1 cellular context compared by ENCODE assay signal in genomic region chr2:64666810-64667438, GRCh38.
A peak's percentile ranks its signal among the peaks of the same experiment; 100 is the strongest.
TF ChIP-seq lines count a peak whose summit lies in the region.

No MANE protein-coding gene starts in this region.

TF ChIP-seq in HepG2, 621 proteins besides CTCF, POLR2A, EP300 and RAD21 (continued from another document):
- TF ChIP-seq ZGPAT (CRISPR knock-in tag; IDR thresholded peaks at IDR 0.05): peak; percentile 45; the same call in 1 of the 2 replicates
- TF ChIP-seq ATF3 (CRISPR knock-in tag; IDR thresholded peaks at IDR 0.05): no peak
- TF ChIP-seq ZNF709 (CRISPR knock-in tag; IDR thresholded peaks at IDR 0.05): 0 out of 2 replicates have a peak, but pooled peaks have one; percentile 26
- TF ChIP-seq GPN1 (CRISPR knock-in tag; IDR thresholded peaks at IDR 0.05; ENCODE audit: borderline replicate concordance): no peak
- TF ChIP-seq ZNF337 (CRISPR knock-in tag; IDR thresholded peaks at IDR 0.05; ENCODE audit: borderline replicate concordance, low read depth): 0 out of 2 replicates have a peak, but pooled peaks have one; percentile 46
- peak; percentile 66 for TF ChIP-seq TEAD3 (CRISPR knock-in tag; optimal IDR thresholded peaks at IDR 0.05; ENCODE audit: borderline replicate concordance)
- 0 out of 2 replicates have a peak, but pooled peaks have one; percentile 21 for TF ChIP-seq ZNF414 (CRISPR knock-in tag; IDR thresholded peaks at IDR 0.05)
- TF ChIP-seq GABPA (IDR thresholded peaks at IDR 0.05; ENCODE audit: low read depth, low read length): no peak
- peak; percentile 50; the same call in 1 of the 2 replicates for TF ChIP-seq GABPA (CRISPR knock-in tag; IDR thresholded peaks at IDR 0.05; ENCODE audit: low read depth)
- 0 out of 2 replicates have a peak, but pooled peaks have one; percentile 30 for TF ChIP-seq ZFX (CRISPR knock-in tag; IDR thresholded peaks at IDR 0.05; ENCODE audit: low read depth)
- TF ChIP-seq, protein P1, sequence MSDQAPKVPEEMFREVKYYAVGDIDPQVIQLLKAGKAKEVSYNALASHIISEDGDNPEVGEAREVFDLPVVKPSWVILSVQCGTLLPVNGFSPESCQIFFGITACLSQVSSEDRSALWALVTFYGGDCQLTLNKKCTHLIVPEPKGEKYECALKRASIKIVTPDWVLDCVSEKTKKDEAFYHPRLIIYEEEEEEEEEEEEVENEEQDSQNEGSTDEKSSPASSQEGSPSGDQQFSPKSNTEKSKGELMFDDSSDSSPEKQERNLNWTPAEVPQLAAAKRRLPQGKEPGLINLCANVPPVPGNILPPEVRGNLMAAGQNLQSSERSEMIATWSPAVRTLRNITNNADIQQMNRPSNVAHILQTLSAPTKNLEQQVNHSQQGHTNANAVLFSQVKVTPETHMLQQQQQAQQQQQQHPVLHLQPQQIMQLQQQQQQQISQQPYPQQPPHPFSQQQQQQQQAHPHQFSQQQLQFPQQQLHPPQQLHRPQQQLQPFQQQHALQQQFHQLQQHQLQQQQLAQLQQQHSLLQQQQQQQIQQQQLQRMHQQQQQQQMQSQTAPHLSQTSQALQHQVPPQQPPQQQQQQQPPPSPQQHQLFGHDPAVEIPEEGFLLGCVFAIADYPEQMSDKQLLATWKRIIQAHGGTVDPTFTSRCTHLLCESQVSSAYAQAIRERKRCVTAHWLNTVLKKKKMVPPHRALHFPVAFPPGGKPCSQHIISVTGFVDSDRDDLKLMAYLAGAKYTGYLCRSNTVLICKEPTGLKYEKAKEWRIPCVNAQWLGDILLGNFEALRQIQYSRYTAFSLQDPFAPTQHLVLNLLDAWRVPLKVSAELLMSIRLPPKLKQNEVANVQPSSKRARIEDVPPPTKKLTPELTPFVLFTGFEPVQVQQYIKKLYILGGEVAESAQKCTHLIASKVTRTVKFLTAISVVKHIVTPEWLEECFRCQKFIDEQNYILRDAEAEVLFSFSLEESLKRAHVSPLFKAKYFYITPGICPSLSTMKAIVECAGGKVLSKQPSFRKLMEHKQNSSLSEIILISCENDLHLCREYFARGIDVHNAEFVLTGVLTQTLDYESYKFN (CRISPR knock-in tag; conservative IDR thresholded peaks at IDR 0.05): peak; percentile 81
- TF ChIP-seq SOX5 (CRISPR knock-in tag; IDR thresholded peaks at IDR 0.05; ENCODE audit: borderline replicate concordance): peak; percentile 85; the same call in 1 of the 2 replicates
- TF ChIP-seq MIER3 (CRISPR knock-in tag; IDR thresholded peaks at IDR 0.05; ENCODE audit: borderline replicate concordance): peak; percentile 65; the same call in 1 of the 2 replicates
- TF ChIP-seq CREB1 (IDR thresholded peaks at IDR 0.05): no peak
- TF ChIP-seq CREB1 (CRISPR knock-in tag; IDR thresholded peaks at IDR 0.05): peak; percentile 55; the same call in 1 of the 2 replicates
- TF ChIP-seq MTF2 (CRISPR knock-in tag; IDR thresholded peaks at IDR 0.05; ENCODE audit: borderline replicate concordance): no peak
- no peak for TF ChIP-seq MED8 (CRISPR knock-in tag; IDR thresholded peaks at IDR 0.05; ENCODE audit: insufficient replicate concordance)
- TF ChIP-seq PHF8 (CRISPR knock-in tag; IDR thresholded peaks at IDR 0.05): no peak
- TF ChIP-seq TAF15 (IDR thresholded peaks at IDR 0.05; ENCODE audit: low read depth, low read length, poor library complexity, severe bottlenecking): no peak
- peak; percentile 76; the same call in 1 of the 2 replicates for TF ChIP-seq AHDC1 (CRISPR knock-in tag; IDR thresholded peaks at IDR 0.05; ENCODE audit: borderline replicate concordance)
